Comparison of ENCODE assay signal across 8 cellular contexts in the genomic region with DNA sequence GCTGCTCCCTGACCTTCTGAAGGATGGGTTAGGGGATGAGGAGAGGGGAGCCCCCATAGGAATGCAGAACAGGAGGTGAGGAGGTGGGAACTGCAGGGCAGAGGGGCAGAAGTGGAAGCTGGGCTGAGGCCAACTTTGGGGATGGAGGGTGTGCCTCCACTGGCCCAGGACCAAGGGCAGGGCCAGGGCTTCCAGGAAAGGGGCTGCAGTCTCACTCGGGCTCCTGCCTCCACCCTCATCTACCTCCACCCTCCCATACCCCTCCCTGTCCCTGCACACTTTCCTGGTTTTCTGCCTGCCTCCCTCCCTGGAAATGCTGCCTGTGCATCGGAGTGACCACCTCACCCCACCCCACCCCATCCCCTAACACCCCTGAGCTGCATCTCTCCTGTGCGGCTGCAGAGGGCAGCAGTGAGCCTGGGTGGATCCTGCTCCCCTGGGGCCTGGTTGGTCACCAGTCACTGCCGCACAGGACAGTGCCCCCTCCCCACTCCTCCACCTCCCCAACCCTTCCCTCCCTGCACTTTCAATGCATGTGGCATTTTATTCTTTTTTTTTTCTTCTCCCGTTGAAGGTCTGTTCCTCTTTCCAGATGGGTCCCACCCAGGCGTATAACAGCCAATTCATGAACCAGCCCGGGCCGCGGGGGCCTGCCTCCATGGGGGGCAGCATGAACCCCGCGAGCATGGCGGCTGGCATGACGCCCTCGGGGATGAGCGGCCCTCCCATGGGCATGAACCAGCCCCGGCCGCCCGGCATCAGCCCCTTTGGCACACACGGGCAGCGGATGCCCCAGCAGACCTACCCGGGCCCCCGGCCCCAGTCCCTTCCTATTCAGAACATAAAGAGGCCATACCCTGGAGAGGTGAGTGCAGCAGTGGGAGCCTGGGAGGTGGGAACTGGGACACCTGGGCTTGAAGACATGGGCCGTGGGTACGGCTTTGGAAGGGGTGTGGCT. TPM values are rescaled to one million over a fixed set of nuclear protein-coding genes. Genes with fewer than 3 reads are reported as not detected.
DNase-seq lines count a peak whose midpoint lies in the region; ATAC-seq and TF ChIP-seq lines count a peak whose summit lies in the region.

No MANE protein-coding gene starts in this region.

- no peak overlapping the region for H3K4me3 Mint-ChIP-seq in activated CD4-positive, alpha-beta memory T cell treated with anti-CD3 and anti-CD28 coated beads for 36 hours

- intact Hi-C loops in activated CD4-positive, alpha-beta memory T cell treated with anti-CD3 and anti-CD28 coated beads for 36 hours (cut with micrococcal nuclease) = loop anchor here (2.0 to 10.0 kb wide), 2 partner anchors 54 to 172 kb away; partner anchors contain the start of gene PPIF

- no peak overlapping the region for H3K27ac Mint-ChIP-seq in activated CD4-positive, alpha-beta memory T cell treated with anti-CD3 and anti-CD28 coated beads for 36 hours

- H3K4me3 ChIP-seq in HEK293 (ENCODE audit: low read depth, low read length) (no peak overlapping the region), foreskin fibroblast (ENCODE audit: low read depth in 1 of 2, low read length in 2 of 2) (no peak overlapping the region)

- H3K4me1 ChIP-seq in HEK293 (ENCODE audit: control insufficient read depth, insufficient read depth, low read length) = no peaks in the 10 kb centered on the region

- POLR2A ChIA-PET in HEK293 (lab: Yijun Ruan, JAX) = interaction anchor here (0.6 kb wide), 1 partner anchor 19 kb away, joined by 4 read pairs; no protein-coding TSS in a partner anchor
- POLR2A ChIA-PET in activated CD4-positive, alpha-beta memory T cell treated with anti-CD3 and anti-CD28 coated beads for 36 hours (lab: Charles Lee) = no interaction called here

- H3K27ac ChIP-seq in HEK293 (ENCODE audit: extremely low read depth, low read depth, low read length) = no peak overlapping the region

- peaks cover 19% of the 10 kb centered on the region for H3K36me3 Mint-ChIP-seq in activated CD4-positive, alpha-beta memory T cell treated with anti-CD3 and anti-CD28 coated beads for 36 hours

- no peaks in the 10 kb centered on the region for H3K9me3 Mint-ChIP-seq in activated CD4-positive, alpha-beta memory T cell treated with anti-CD3 and anti-CD28 coated beads for 36 hours

- no peaks in the 10 kb centered on the region for H3K27me3 Mint-ChIP-seq in activated CD4-positive, alpha-beta memory T cell treated with anti-CD3 and anti-CD28 coated beads for 36 hours

- H3K4me1 Mint-ChIP-seq in activated CD4-positive, alpha-beta memory T cell treated with anti-CD3 and anti-CD28 coated beads for 36 hours (ENCODE audit: low read depth) = peaks cover 18% of the 10 kb centered on the region

- CTCF ChIA-PET in HEK293 (lab: Yijun Ruan, JAX) = interaction anchor here (0.6 to 1.0 kb wide), 3 partner anchors 9 to 914 kb away, joined by 3 to 7 read pairs (median 5); no protein-coding TSS in a partner anchor
- CTCF ChIA-PET in activated CD4-positive, alpha-beta memory T cell treated with anti-CD3 and anti-CD28 coated beads for 36 hours (lab: Charles Lee) = interaction anchor here (0.6 to 1.0 kb wide), 7 partner anchors 12 to 662 kb away, joined by 3 to 5 read pairs (median 3); partner anchors contain the start of gene PPIF

- TF ChIP-seq CTCF in AG09319 (IDR thresholded peaks at IDR 0.05; ENCODE audit: low read depth, low read length) (peak; percentile 53), HEK293 (tag by site-specific recombination; IDR thresholded peaks at IDR 0.05) (peak; percentile 53), foreskin fibroblast (IDR thresholded peaks at IDR 0.05; ENCODE audit: low read depth, low read length) (peak; percentile 42)

- peaks cover 0 to 70% of the 10 kb centered on the region in 2 experiments; a peak in 1 of 3 replicates for H3K36me3 ChIP-seq in HEK293 (ENCODE audit: control insufficient read depth in 2 of 2, insufficient read depth in 1 of 2, low read length in 2 of 2)

- no peaks in the 10 kb centered on the region for H3K9me3 ChIP-seq in HEK293 (ENCODE audit: control insufficient read depth, insufficient read depth, low read depth, low read length)

- DNase-seq in AG09319 (ENCODE audit: extremely low read depth, low read depth) = no peak
- DNase-seq in activated CD4-positive, alpha-beta memory T cell treated with anti-CD3 and anti-CD28 coated beads for 36 hours = peak; percentile 53
- DNase-seq in foreskin fibroblast = no peak
- peak; percentile 43 for DNase-seq in stimulated activated CD4-positive, alpha-beta T cell treated with anti-CD3 and anti-CD28 coated beads, Interleukin-12 subunit alpha, Interleukin-12 subunit beta, amount 100 ng/mL, for 4 hours
- DNase-seq in COR-L47 (lab: John Stamatoyannopoulos, UW) = no peak
- no peak for DNase-seq in ureter (ENCODE audit: low spot score)

- ATAC-seq in HG02870 (IDR thresholded peaks at IDR 0.05; ENCODE audit: unreplicated experiment) = no peak

TF ChIP-seq in HEK293, 187 proteins besides CTCF, POLR2A, EP300 and RAD21:
- TF ChIP-seq, protein P1, sequence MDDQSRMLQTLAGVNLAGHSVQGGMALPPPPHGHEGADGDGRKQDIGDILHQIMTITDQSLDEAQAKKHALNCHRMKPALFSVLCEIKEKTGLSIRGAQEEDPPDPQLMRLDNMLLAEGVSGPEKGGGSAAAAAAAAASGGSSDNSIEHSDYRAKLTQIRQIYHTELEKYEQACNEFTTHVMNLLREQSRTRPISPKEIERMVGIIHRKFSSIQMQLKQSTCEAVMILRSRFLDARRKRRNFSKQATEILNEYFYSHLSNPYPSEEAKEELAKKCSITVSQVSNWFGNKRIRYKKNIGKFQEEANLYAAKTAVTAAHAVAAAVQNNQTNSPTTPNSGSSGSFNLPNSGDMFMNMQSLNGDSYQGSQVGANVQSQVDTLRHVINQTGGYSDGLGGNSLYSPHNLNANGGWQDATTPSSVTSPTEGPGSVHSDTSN (CRISPR knock-in tag; IDR thresholded peaks at IDR 0.05) = no peak
- TF ChIP-seq GLIS1 (tag by site-specific recombination; IDR thresholded peaks at IDR 0.05) = peak; percentile 55
- TF ChIP-seq ZNF701 (tag by site-specific recombination; IDR thresholded peaks at IDR 0.05) = no peak
- TF ChIP-seq ZNF768 (tag by site-specific recombination; IDR thresholded peaks at IDR 0.05) = no peak
- TF ChIP-seq GFI1B (tag by site-specific recombination; IDR thresholded peaks at IDR 0.05) = no peak
- no peak for TF ChIP-seq ZNF571 (tag by site-specific recombination; IDR thresholded peaks at IDR 0.05)
- TF ChIP-seq, protein P2, sequence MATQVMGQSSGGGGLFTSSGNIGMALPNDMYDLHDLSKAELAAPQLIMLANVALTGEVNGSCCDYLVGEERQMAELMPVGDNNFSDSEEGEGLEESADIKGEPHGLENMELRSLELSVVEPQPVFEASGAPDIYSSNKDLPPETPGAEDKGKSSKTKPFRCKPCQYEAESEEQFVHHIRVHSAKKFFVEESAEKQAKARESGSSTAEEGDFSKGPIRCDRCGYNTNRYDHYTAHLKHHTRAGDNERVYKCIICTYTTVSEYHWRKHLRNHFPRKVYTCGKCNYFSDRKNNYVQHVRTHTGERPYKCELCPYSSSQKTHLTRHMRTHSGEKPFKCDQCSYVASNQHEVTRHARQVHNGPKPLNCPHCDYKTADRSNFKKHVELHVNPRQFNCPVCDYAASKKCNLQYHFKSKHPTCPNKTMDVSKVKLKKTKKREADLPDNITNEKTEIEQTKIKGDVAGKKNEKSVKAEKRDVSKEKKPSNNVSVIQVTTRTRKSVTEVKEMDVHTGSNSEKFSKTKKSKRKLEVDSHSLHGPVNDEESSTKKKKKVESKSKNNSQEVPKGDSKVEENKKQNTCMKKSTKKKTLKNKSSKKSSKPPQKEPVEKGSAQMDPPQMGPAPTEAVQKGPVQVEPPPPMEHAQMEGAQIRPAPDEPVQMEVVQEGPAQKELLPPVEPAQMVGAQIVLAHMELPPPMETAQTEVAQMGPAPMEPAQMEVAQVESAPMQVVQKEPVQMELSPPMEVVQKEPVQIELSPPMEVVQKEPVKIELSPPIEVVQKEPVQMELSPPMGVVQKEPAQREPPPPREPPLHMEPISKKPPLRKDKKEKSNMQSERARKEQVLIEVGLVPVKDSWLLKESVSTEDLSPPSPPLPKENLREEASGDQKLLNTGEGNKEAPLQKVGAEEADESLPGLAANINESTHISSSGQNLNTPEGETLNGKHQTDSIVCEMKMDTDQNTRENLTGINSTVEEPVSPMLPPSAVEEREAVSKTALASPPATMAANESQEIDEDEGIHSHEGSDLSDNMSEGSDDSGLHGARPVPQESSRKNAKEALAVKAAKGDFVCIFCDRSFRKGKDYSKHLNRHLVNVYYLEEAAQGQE (tag by site-specific recombination; IDR thresholded peaks at IDR 0.05) = peak; percentile 27; the same call in 1 of the 2 replicates
- no peak for TF ChIP-seq ZNF549 (tag by site-specific recombination; IDR thresholded peaks at IDR 0.05)
- TF ChIP-seq ZNF561 (tag by site-specific recombination; IDR thresholded peaks at IDR 0.05; ENCODE audit: borderline replicate concordance) = no peak
- TF ChIP-seq KLF17 (tag by site-specific recombination; IDR thresholded peaks at IDR 0.05) = peak; percentile 46; the same call in 1 of the 2 replicates
- peak; percentile 86 for TF ChIP-seq KLF1 (tag by site-specific recombination; IDR thresholded peaks at IDR 0.05)

RNA-seq across cellular contexts. Expression of gene PPIF, which starts 54.2 kb away (rescaled TPM):
- total RNA-seq in activated CD4-positive, alpha-beta memory T cell treated with anti-CD3 and anti-CD28 coated beads for 36 hours = 10 to 100 TPM; 87.2 to 94.0 TPM
- 108 TPM for total RNA-seq in ureter

Comparison
In these comparisons a context has a peak if more than half of its experiments do, and no peak if none do; other contexts are left out.
1. DNase-seq: peak in activated CD4-positive, alpha-beta memory T cell treated with anti-CD3 and anti-CD28 coated beads for 36 hours (single experiment) and stimulated activated CD4-positive, alpha-beta T cell treated with anti-CD3 and anti-CD28 coated beads, Interleukin-12 subunit alpha, Interleukin-12 subunit beta, amount 100 ng/mL, for 4 hours (single experiment); none in AG09319 (single experiment), foreskin fibroblast (0 of 2), COR-L47 (single experiment) and ureter (single experiment).
2. Peak in every context shown above with its lines, with median percentiles within 50 percentile points of each other: CTCF ChIP-seq.